In the genomic region with DNA sequence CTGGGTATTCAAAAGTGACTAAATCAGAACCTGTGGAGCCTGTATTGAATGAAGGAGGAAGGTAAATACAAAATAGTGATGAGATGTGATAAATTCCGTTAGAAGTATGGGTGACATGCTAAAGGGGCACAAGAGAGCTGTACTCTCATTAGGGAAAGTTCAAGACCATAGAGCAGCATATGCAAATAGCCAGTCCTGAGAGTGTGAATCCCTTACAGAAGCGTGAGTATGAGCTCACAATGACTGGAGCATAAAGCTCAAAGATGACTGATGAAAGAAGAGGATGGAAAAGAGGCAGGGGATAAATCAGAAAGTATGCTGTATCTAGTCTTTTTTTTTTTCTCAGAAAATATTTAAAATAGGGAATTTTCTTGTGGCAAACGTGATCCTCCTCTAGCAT, we compare ENCODE assay signal across 26 cellular contexts.
"Had no signal": no experiment of that assay in that cellular context is flagged by ENCODE, and none has a peak within 500 bp of the region (broad histone marks: within the 10 kb centered on the region; RNA-seq: fewer than 3 reads in every experiment).

No MANE protein-coding gene starts in this region.

- H3K9me3 ChIP-seq: ovary, psoas muscle, right lobe of liver, sigmoid colon, suprapubic skin, testis, tibial artery, transverse colon, upper lobe of right lung, uterus had no signal

- DNase-seq: natural killer cell; occipital lobe; ovary; posterior cingulate gyrus; psoas muscle; right cardiac atrium; right lobe of liver; sigmoid colon; small intestine; stimulated activated CD4-positive, alpha-beta T cell treated with anti-CD3 and anti-CD28 coated beads, Interleukin-15, amount 100 ng/mL, for 24 hours; stimulated activated CD4-positive, alpha-beta T cell treated with anti-CD3 and anti-CD28 coated beads, Interleukin-2, amount 100 ng/mL, for 24 hours; stimulated activated CD4-positive, alpha-beta T cell treated with anti-CD3 and anti-CD28 coated beads, Interleukin-2, amount 100 ng/mL, for 48 hours; stimulated activated CD4-positive, alpha-beta T cell treated with anti-CD3 and anti-CD28 coated beads, Interleukin-4, amount 100 ng/mL, for 24 hours; stimulated activated naive CD4-positive, alpha-beta T cell; stimulated activated naive CD8-positive, alpha-beta T cell treated with anti-CD3 and anti-CD28 coated beads, Interleukin-15, amount 100 ng/mL, for 72 hours; stimulated activated naive CD8-positive, alpha-beta T cell treated with anti-CD3 and anti-CD28 coated beads, Interleukin-15, Interleukin-2, amounts not matched to agents 100 U/mL and 50 U/mL, for 24 hours; substantia nigra; testis; tibial artery; transverse colon; upper lobe of right lung; uterus had no signal

- H3K9ac ChIP-seq: neural progenitor cell, parathyroid adenoma had no signal

- H3K79me2 ChIP-seq: parathyroid adenoma had no signal

- H3K36me3 ChIP-seq: neural progenitor cell, ovary, right lobe of liver, sigmoid colon, suprapubic skin, tibial artery, transverse colon, upper lobe of right lung, uterus had no signal

- H3K4me2 ChIP-seq: neural progenitor cell had no signal

- ATAC-seq: natural killer cell; psoas muscle; right cardiac atrium; right lobe of liver; stimulated activated effector memory CD8-positive, alpha-beta T cell treated with anti-CD3 and anti-CD28 coated beads, Interleukin-12 subunit alpha, Interleukin-12 subunit beta, amount 100 ng/mL, for 72 hours; stimulated activated naive CD8-positive, alpha-beta T cell treated with anti-CD3 and anti-CD28 coated beads, Interleukin-15, amount 100 ng/mL, for 72 hours; stimulated activated naive CD8-positive, alpha-beta T cell treated with anti-CD3 and anti-CD28 coated beads, Interleukin-15, Interleukin-2, amounts not matched to agents 100 U/mL and 50 U/mL, for 24 hours; upper lobe of right lung had no signal

- H3K4me1 ChIP-seq: neural progenitor cell, parathyroid adenoma, psoas muscle, right lobe of liver, sigmoid colon, suprapubic skin, testis, tibial artery, transverse colon, upper lobe of right lung, uterus had no signal

- H3K27me3 ChIP-seq: neural progenitor cell, ovary, right lobe of liver, sigmoid colon, suprapubic skin, testis, tibial artery, transverse colon, upper lobe of right lung, uterus had no signal

- H3K27ac ChIP-seq: neural progenitor cell, ovary, parathyroid adenoma, psoas muscle, right lobe of liver, sigmoid colon, suprapubic skin, testis, tibial artery, transverse colon, upper lobe of right lung, uterus had no signal

- H3K4me3 ChIP-seq: neural progenitor cell, ovary, psoas muscle, right lobe of liver, sigmoid colon, suprapubic skin, testis, tibial artery, transverse colon, upper lobe of right lung, uterus had no signal

- H2AFZ ChIP-seq: neural progenitor cell, parathyroid adenoma had no signal
